ENCODE assay signal across 1 cellular context in the genomic region with DNA sequence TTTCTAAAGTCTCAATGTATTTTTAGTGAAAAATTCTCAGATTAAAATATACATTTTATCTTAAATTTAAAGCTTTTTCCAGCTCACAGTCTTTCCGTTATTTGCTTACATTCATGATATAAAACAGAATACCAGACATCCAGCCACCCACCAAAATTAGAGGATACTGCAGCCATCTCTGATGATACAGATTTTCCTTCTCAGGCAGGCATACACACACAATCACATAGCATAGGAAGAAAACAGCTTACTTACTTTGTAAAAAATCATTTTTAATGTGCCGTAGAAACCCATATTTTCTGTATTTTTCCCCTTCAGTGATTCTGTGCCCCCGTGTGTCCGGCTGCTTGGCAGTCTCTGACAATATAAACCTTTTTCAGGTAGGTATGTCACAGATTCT.
TF ChIP-seq lines count a peak whose summit lies in the region.

No MANE protein-coding gene starts in this region.

TF ChIP-seq in GM12878, 131 proteins besides CTCF, POLR2A, EP300 and RAD21 (continued from another document):
- TF ChIP-seq CHD2 (IDR thresholded peaks at IDR 0.05; ENCODE audit: borderline replicate concordance, low read depth, low read length): 0 out of 2 replicates have a peak, but pooled peaks have one; percentile 14
